Comparison of ENCODE assay signal across 9 cellular contexts in the genomic region with DNA sequence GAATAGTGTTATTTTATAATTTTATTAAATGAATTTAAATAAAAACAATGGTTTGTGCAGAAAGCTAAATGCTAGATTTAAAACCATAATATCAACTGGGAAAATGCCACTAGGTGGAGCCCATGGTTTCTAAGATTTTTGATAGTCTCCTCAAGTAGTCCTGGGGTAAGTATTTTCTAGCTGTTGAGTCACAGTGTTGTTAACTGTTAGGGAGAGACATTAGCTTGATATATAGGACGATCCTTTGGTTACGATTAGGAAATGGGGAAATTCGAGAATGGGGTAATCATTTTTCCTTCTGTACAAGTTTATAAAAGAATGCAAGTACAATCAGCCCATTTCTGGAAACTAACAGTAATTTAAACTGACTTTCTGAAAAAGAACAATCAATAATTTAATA.
DNase-seq lines count a peak whose midpoint lies in the region; ATAC-seq, FAIRE-seq and TF ChIP-seq lines count a peak whose summit lies in the region.
"Had no signal": no experiment of that assay in that cellular context is flagged by ENCODE, and none has a peak within 500 bp of the region (broad histone marks: within the 10 kb centered on the region; RNA-seq: fewer than 3 reads in every experiment).

No MANE protein-coding gene starts in this region.

- no peaks in the 10 kb centered on the region for H3K27me3 ChIP-seq in pancreas
- H3K27me3 ChIP-seq: BLaER1 treated with 17β-estradiol and CSF1 and Interleukin-3, amounts not matched to agents 10 nM and 100 nM had no signal

- H3K4me1 ChIP-seq in pancreas: no peaks in the 10 kb centered on the region

- DNase-seq in NCI-H1694 (lab: John Stamatoyannopoulos, UW): peak; percentile 12
- no peak for DNase-seq in NCI-H1694 treated with DMSO at 0.1 percent for 48 hours (lab: John Stamatoyannopoulos, UW)
- peak; percentile 6 for DNase-seq in HuH-7.5 (ENCODE audit: low spot score)
- peak; percentile 54 for DNase-seq in SK-N-DZ (ENCODE audit: low spot score)
- peak; percentile 95 for DNase-seq in fibroblast of pulmonary artery (ENCODE audit: low read depth)
- peak in 2 of 6 donors; percentile 18 to 32 for DNase-seq in pancreas
- no peak for DNase-seq in activated CD8-positive, alpha-beta memory T cell treated with anti-CD3 and anti-CD28 coated beads, Interleukin-2, amount 50 U/mL, for 4 hours

- H3K4me3 ChIP-seq in fibroblast of pulmonary artery (replicated peaks; ENCODE audit: low read depth, low read length) (no peak overlapping the region), pancreas (no peak overlapping the region)
- H3K4me3 ChIP-seq: BLaER1 treated with 17β-estradiol and CSF1 and Interleukin-3, amounts not matched to agents 10 nM and 100 nM had no signal

- no peaks in the 10 kb centered on the region for H3K36me3 ChIP-seq in pancreas
- H3K36me3 ChIP-seq: BLaER1 treated with 17β-estradiol and CSF1 and Interleukin-3, amounts not matched to agents 10 nM and 100 nM had no signal

- peak; percentile 62 for TF ChIP-seq CTCF in fibroblast of pulmonary artery (IDR thresholded peaks at IDR 0.05; ENCODE audit: low read length, missing control alignments)
- peak; percentile 16 to 41 (median 28) for TF ChIP-seq CTCF in pancreas (IDR thresholded peaks at IDR 0.05)

- H3K9me3 ChIP-seq in pancreas: no peaks in the 10 kb centered on the region

- WGBS in pancreas, 2 donors: 0% methylated on average over 3 of the region's 3 CpGs

- ATAC-seq in pancreas (peak; percentile 48 to 90 (median 86)), HG03457 (IDR thresholded peaks at IDR 0.05; ENCODE audit: unreplicated experiment) (no peak)

- intact Hi-C loops in pancreas (cut with DNase I): loop anchor here in 2 of 3 donors (10.0 kb wide), 2 partner anchors 911 to 951 kb away; no protein-coding TSS in a partner anchor

- H3K27ac ChIP-seq in pancreas: no peak overlapping the region
- H3K27ac ChIP-seq: BLaER1 treated with 17β-estradiol and CSF1 and Interleukin-3, amounts not matched to agents 10 nM and 100 nM had no signal

- peak; percentile 97 for FAIRE-seq in pancreas (lab: Jason Lieb, UNC)

Comparison
In these comparisons a context has a peak if more than half of its experiments do, and no peak if none do; other contexts are left out.
1. DNase-seq: peak in NCI-H1694 (single experiment), HuH-7.5 (single experiment), SK-N-DZ (single experiment) and fibroblast of pulmonary artery (single experiment); none in NCI-H1694 treated with DMSO at 0.1 percent for 48 hours (single experiment) and activated CD8-positive, alpha-beta memory T cell treated with anti-CD3 and anti-CD28 coated beads, Interleukin-2, amount 50 U/mL, for 4 hours (single experiment).